ENCODE assay signal across 14 cellular contexts in genomic region chr20:47985092-47985850, GRCh38.
DNase-seq lines count a peak whose midpoint lies in the region; ATAC-seq, FAIRE-seq and TF ChIP-seq lines count a peak whose summit lies in the region.
"Had no signal": no experiment of that assay in that cellular context is flagged by ENCODE, and none has a peak within 500 bp of the region (broad histone marks: within the 10 kb centered on the region; RNA-seq: fewer than 3 reads in every experiment).

No MANE protein-coding gene starts in this region.

- H4K8ac ChIP-seq in IMR-90 (ENCODE audit: low read depth in 2 of 2, low read length in 2 of 2) = no peak overlapping the region

- intact Hi-C loops in IMR-90 (cut with micrococcal nuclease) = no loop called here

- BruUV-seq in IMR-90 (replicated peaks; lab: Mats Ljungman, UMichigan) = no TSS peak

- WGBS in IMR-90 (ENCODE audit: extremely low coverage in 2 of 2, insufficient read length in 1 of 2), 2 experiments = no CpG with 5 or more reads among the region's 7 CpGs

- H3K79me1 ChIP-seq in IMR-90 (ENCODE audit: low read depth in 1 of 2, low read length in 2 of 2) = no peaks in the 10 kb centered on the region

- H3K4me1 ChIP-seq in IMR-90 (ENCODE audit: control insufficient read depth, insufficient read depth, low read length) = no peaks in the 10 kb centered on the region; the same call in 1 of the 2 replicates

- H2AFZ ChIP-seq in IMR-90 (replicated peaks; ENCODE audit: low read length, poor library complexity) = no peak overlapping the region

- H3K14ac ChIP-seq in IMR-90 (replicated peaks; ENCODE audit: low read depth, low read length) = no peak overlapping the region

- no peak overlapping the region for H3K4me3 ChIP-seq in IMR-90 (ENCODE audit: insufficient read depth, low read depth, low read length)
- no peak overlapping the region for H3K4me3 ChIP-seq in bronchial epithelial cell (ENCODE audit: low read depth, low read length)
- H3K4me3 ChIP-seq: dorsolateral prefrontal cortex, lower lobe of right lung had no signal

- in situ Hi-C loops in IMR-90 (cut with MboI; ENCODE audit: low sequenced_read_pairs) = no loop called here

- H3K56ac ChIP-seq in IMR-90 (ENCODE audit: extremely low read depth, insufficient read depth, low read length) = no peak overlapping the region

- H4K20me1 ChIP-seq in IMR-90 (ENCODE audit: insufficient read depth, low read length) = no peaks in the 10 kb centered on the region

- DNase-seq in GM03348 (ENCODE audit: low spot score) = peak; percentile 52
- peak; percentile 18 for DNase-seq in IMR-90
- peak; percentile 35 for DNase-seq in bronchial epithelial cell (ENCODE audit: low read depth)
- DNase-seq in non-pigmented ciliary epithelial cell (ENCODE audit: low read depth) = peak; percentile 5
- DNase-seq in NCI-H510A (lab: John Stamatoyannopoulos, UW) = no peak
- DNase-seq in globus pallidus (ENCODE audit: low spot score) = no peak
- DNase-seq: activated naive CD8-positive, alpha-beta T cell treated with anti-CD3 and anti-CD28 coated beads for 36 hours; dorsolateral prefrontal cortex; lower lobe of right lung; NCI-H2029; stimulated activated CD4-positive, alpha-beta T cell treated with anti-CD3 and anti-CD28 coated beads, Interleukin-4, amount 100 ng/mL, for 1 hour had no signal

- no peak overlapping the region for H2BK15ac ChIP-seq in IMR-90 (ENCODE audit: low read depth, low read length)

- dilution Hi-C loops in IMR-90 (cut with HindIII; ENCODE audit: low sequenced_read_pairs, unreplicated experiment) = no loop called here

- FAIRE-seq in bronchial epithelial cell (lab: Jason Lieb, UNC) = no peak
- FAIRE-seq: HepG2, TTC549 had no signal

- no peak overlapping the region for H4K91ac ChIP-seq in IMR-90 (ENCODE audit: insufficient read depth, low read depth, low read length)

- ATAC-seq in IMR-90 (ENCODE audit: low read depth) (no peak), HG03280 (IDR thresholded peaks at IDR 0.05; ENCODE audit: unreplicated experiment) (no peak)

- no peak overlapping the region for H3K9ac ChIP-seq in IMR-90 (ENCODE audit: low read depth, low read length)

- H3K4ac ChIP-seq in IMR-90 (ENCODE audit: low read depth, low read length) = no peak overlapping the region

- peaks cover 6% of the 10 kb centered on the region for H3K9me3 ChIP-seq in IMR-90 (ENCODE audit: control insufficient read depth, insufficient read depth, low read length)
- H3K9me3 ChIP-seq: lower lobe of right lung had no signal

- H2BK20ac ChIP-seq in IMR-90 (ENCODE audit: low read depth, low read length) = no peak overlapping the region

- H2BK120ac ChIP-seq in IMR-90 (ENCODE audit: low read depth, low read length) = no peak overlapping the region

- no peak overlapping the region for H3K23ac ChIP-seq in IMR-90 (ENCODE audit: low read depth, low read length)

- H2AK5ac ChIP-seq in IMR-90 (ENCODE audit: low read depth, low read length) = no peak overlapping the region

- CTCF ChIA-PET in IMR-90 (lab: Yijun Ruan, JAX) = no interaction called here

- no peak overlapping the region for H3K4me2 ChIP-seq in IMR-90 (ENCODE audit: low read depth, low read length)

- no peak overlapping the region for H4K5ac ChIP-seq in IMR-90 (ENCODE audit: low read depth, low read length)

- H3K27me3 ChIP-seq in IMR-90 (ENCODE audit: control insufficient read depth, insufficient read depth, low read length) (peaks cover 9% of the 10 kb centered on the region; the same call in 1 of the 2 replicates), bronchial epithelial cell (ENCODE audit: control insufficient read depth, insufficient read depth, low read length) (peaks cover 2% of the 10 kb centered on the region)

- H2AK9ac ChIP-seq in IMR-90 (replicated peaks; ENCODE audit: low read depth, low read length, poor library complexity) = no peak overlapping the region

- TF ChIP-seq RAD21 in IMR-90 (IDR thresholded peaks at IDR 0.05; ENCODE audit: low read length) = no peak

- TF ChIP-seq POLR2A in IMR-90 (IDR thresholded peaks at IDR 0.05; ENCODE audit: low read depth, low read length) = no peak

- no peak overlapping the region; the same call in 1 of the 2 replicates for H3K18ac ChIP-seq in IMR-90 (ENCODE audit: low read depth, low read length)

- no peak for TF ChIP-seq CTCF in IMR-90 (conservative IDR thresholded peaks at IDR 0.05; ENCODE audit: low read depth, low read length)
- no peak for TF ChIP-seq CTCF in bronchial epithelial cell (IDR thresholded peaks at IDR 0.05; ENCODE audit: insufficient read depth, low read length, severe bottlenecking)

- H2BK5ac ChIP-seq in IMR-90 (ENCODE audit: low read depth, low read length, poor library complexity, severe bottlenecking) = no peak overlapping the region

- no peak overlapping the region; the same call in 1 of the 2 replicates for H3K27ac ChIP-seq in IMR-90 (ENCODE audit: insufficient read depth, low read length)
- H3K27ac ChIP-seq: dorsolateral prefrontal cortex, lower lobe of right lung had no signal

- H3K9me1 ChIP-seq in IMR-90 (ENCODE audit: insufficient read depth, low read length) = no peaks in the 10 kb centered on the region

- H3K36me3 ChIP-seq in IMR-90 (ENCODE audit: control insufficient read depth, insufficient read depth, low read length) (no peaks in the 10 kb centered on the region), bronchial epithelial cell (ENCODE audit: control insufficient read depth, insufficient read depth, low read length) (no peaks in the 10 kb centered on the region)
- H3K36me3 ChIP-seq: lower lobe of right lung had no signal

- POLR2A ChIA-PET in IMR-90 (lab: Charles Lee; ENCODE audit: unreplicated experiment) = no interaction called here

TF ChIP-seq in IMR-90, 13 proteins besides CTCF, POLR2A, EP300 and RAD21:
- TF ChIP-seq CHD1 (IDR thresholded peaks at IDR 0.05; ENCODE audit: low read depth, low read length) = no peak
- TF ChIP-seq, protein P1, sequence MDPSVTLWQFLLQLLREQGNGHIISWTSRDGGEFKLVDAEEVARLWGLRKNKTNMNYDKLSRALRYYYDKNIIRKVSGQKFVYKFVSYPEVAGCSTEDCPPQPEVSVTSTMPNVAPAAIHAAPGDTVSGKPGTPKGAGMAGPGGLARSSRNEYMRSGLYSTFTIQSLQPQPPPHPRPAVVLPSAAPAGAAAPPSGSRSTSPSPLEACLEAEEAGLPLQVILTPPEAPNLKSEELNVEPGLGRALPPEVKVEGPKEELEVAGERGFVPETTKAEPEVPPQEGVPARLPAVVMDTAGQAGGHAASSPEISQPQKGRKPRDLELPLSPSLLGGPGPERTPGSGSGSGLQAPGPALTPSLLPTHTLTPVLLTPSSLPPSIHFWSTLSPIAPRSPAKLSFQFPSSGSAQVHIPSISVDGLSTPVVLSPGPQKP (IDR thresholded peaks at IDR 0.05; ENCODE audit: borderline replicate concordance, low read depth, low read length) = no peak
- no peak for TF ChIP-seq MAFK (IDR thresholded peaks at IDR 0.05; ENCODE audit: low read depth, low read length)
- TF ChIP-seq RCOR1 (IDR thresholded peaks at IDR 0.05; ENCODE audit: insufficient replicate concordance, low read length) = no peak
- TF ChIP-seq NFE2L2 (IDR thresholded peaks at IDR 0.05; ENCODE audit: low read depth, low read length) = no peak
- TF ChIP-seq SMC3 (IDR thresholded peaks at IDR 0.05; ENCODE audit: low read depth, low read length) = no peak
- TF ChIP-seq MAZ (IDR thresholded peaks at IDR 0.05; ENCODE audit: borderline replicate concordance, low read depth, low read length) = no peak
- no peak for TF ChIP-seq FOS (IDR thresholded peaks at IDR 0.05; ENCODE audit: low read depth, low read length)
- TF ChIP-seq CEBPB (IDR thresholded peaks at IDR 0.05; ENCODE audit: low read depth, low read length) = no peak
- TF ChIP-seq, protein P2, sequence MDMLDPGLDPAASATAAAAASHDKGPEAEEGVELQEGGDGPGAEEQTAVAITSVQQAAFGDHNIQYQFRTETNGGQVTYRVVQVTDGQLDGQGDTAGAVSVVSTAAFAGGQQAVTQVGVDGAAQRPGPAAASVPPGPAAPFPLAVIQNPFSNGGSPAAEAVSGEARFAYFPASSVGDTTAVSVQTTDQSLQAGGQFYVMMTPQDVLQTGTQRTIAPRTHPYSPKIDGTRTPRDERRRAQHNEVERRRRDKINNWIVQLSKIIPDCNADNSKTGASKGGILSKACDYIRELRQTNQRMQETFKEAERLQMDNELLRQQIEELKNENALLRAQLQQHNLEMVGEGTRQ (IDR thresholded peaks at IDR 0.05; ENCODE audit: low read depth, low read length) = no peak
- TF ChIP-seq BHLHE40 (IDR thresholded peaks at IDR 0.05; ENCODE audit: low read depth, low read length) = no peak
- TF ChIP-seq MXI1 (IDR thresholded peaks at IDR 0.05; ENCODE audit: borderline replicate concordance, low read depth, low read length) = no peak

Comparison
In these comparisons a context has a peak if more than half of its experiments do, and no peak if none do; other contexts are left out.
1. DNase-seq: peak in GM03348 (single experiment), IMR-90 (single experiment), bronchial epithelial cell (single experiment) and non-pigmented ciliary epithelial cell (single experiment); none in NCI-H510A (single experiment) and globus pallidus (single experiment).